ENCODE assay signal across 13 cellular contexts in genomic region chr10:48557511-48558123, GRCh38. TPM values are rescaled to one million over a fixed set of nuclear protein-coding genes. Genes with fewer than 3 reads are reported as not detected.
"Had no signal": no experiment of that assay in that cellular context is flagged by ENCODE, and none has a peak within 500 bp of the region (broad histone marks: within the 10 kb centered on the region; RNA-seq: fewer than 3 reads in every experiment).

No MANE protein-coding gene starts in this region.

- H3K27ac Mint-ChIP-seq: activated B cell treated with CpG ODN at 0.5 μM for 24 hours; activated CD4-positive, alpha-beta T cell treated with anti-CD3 and anti-CD28 coated beads, Interleukin-2, amount 10 ng/mL, durations not matched to agents 24 days and 14 days; memory B cell; natural killer cell; T-helper 2 cell treated with Interferon-gamma antibody and Interleukin-4, amounts not matched to agents 5 μg/mL and 100 μg/mL, for 36 hours had no signal

- H3K4me3 ChIP-seq: cardiac muscle cell, colonic mucosa, heart left ventricle, tibial nerve had no signal

- H3K36me3 Mint-ChIP-seq: memory B cell, natural killer cell had no signal

- ATAC-seq: heart left ventricle had no signal

- H3K9me3 Mint-ChIP-seq: activated B cell treated with CpG ODN at 0.5 μM for 24 hours; activated CD4-positive, alpha-beta T cell treated with anti-CD3 and anti-CD28 coated beads, Interleukin-2, amount 10 ng/mL, durations not matched to agents 24 days and 14 days; memory B cell; natural killer cell; T-helper 2 cell treated with Interferon-gamma antibody and Interleukin-4, amounts not matched to agents 5 μg/mL and 100 μg/mL, for 36 hours had no signal

- H3K4me1 Mint-ChIP-seq: activated CD4-positive, alpha-beta T cell treated with anti-CD3 and anti-CD28 coated beads, Interleukin-2, amount 10 ng/mL, durations not matched to agents 24 days and 14 days; natural killer cell had no signal

- DNase-seq: activated B cell treated with CpG ODN at 0.5 μM for 24 hours; activated CD4-positive, alpha-beta T cell treated with anti-CD3 and anti-CD28 coated beads, Interleukin-2, amount 10 ng/mL, durations not matched to agents 24 days and 14 days; activated naive CD4-positive, alpha-beta T cell treated with anti-CD3 and anti-CD28 coated beads, Interleukin-2, amount 50 U/mL, for 16 hours; colonic mucosa; effector CD4-positive, alpha-beta T cell; heart left ventricle; natural killer cell; stimulated activated CD4-positive, alpha-beta T cell treated with anti-CD3 and anti-CD28 coated beads, Interleukin-2, amount 100 ng/mL, for 48 hours; stimulated activated naive CD4-positive, alpha-beta T cell had no signal

- H3K27me3 Mint-ChIP-seq: activated B cell treated with CpG ODN at 0.5 μM for 24 hours; activated CD4-positive, alpha-beta T cell treated with anti-CD3 and anti-CD28 coated beads, Interleukin-2, amount 10 ng/mL, durations not matched to agents 24 days and 14 days; memory B cell had no signal

- H3K4me3 Mint-ChIP-seq: activated B cell treated with CpG ODN at 0.5 μM for 24 hours; activated CD4-positive, alpha-beta T cell treated with anti-CD3 and anti-CD28 coated beads, Interleukin-2, amount 10 ng/mL, durations not matched to agents 24 days and 14 days; memory B cell; natural killer cell; T-helper 2 cell treated with Interferon-gamma antibody and Interleukin-4, amounts not matched to agents 5 μg/mL and 100 μg/mL, for 36 hours had no signal

RNA-seq across cellular contexts. Expression of gene ARHGAP22, which starts 47.3 kb away (rescaled TPM):
- total RNA-seq: activated CD4-positive, alpha-beta T cell treated with anti-CD3 and anti-CD28 coated beads, Interleukin-2, amount 10 ng/mL, durations not matched to agents 24 days and 14 days had no signal
